In genomic region chr13:96836733-96837132, GRCh38 we compare ENCODE assay signal across 24 cellular contexts.
"Had no signal": no experiment of that assay in that cellular context is flagged by ENCODE, and none has a peak within 500 bp of the region (broad histone marks: within the 10 kb centered on the region; RNA-seq: fewer than 3 reads in every experiment).

No MANE protein-coding gene starts in this region.

- ATAC-seq: gastrocnemius medialis, heart right ventricle, left cardiac atrium, left lung, left ventricle myocardium superior had no signal

- H3K27me3 ChIP-seq: dorsolateral prefrontal cortex, esophagus squamous epithelium, gastrocnemius medialis, heart right ventricle, left lung had no signal

- FAIRE-seq: colon, endothelial cell of umbilical vein, islet of Langerhans, keratinocyte had no signal

- H3K36me3 ChIP-seq: esophagus squamous epithelium, gastrocnemius medialis, heart right ventricle, left lung had no signal

- H3K4me3 ChIP-seq: coronary artery, dorsolateral prefrontal cortex, esophagus squamous epithelium, gastrocnemius medialis, heart right ventricle, left lung, lung had no signal

- H3K9me3 ChIP-seq: esophagus squamous epithelium, gastrocnemius medialis had no signal

- DNase-seq: dermis blood vessel endothelial cell; dorsolateral prefrontal cortex; effector CD4-positive, alpha-beta T cell; effector memory CD4-positive, alpha-beta T cell; esophagus squamous epithelium; foreskin fibroblast; foreskin melanocyte; gastrocnemius medialis; glutamatergic neuron; head of caudate nucleus; heart right ventricle; hippocampal formation; left cardiac atrium; left lung; left ventricle myocardium superior; mammary epithelial cell; mesendoderm; midbrain had no signal

- H3K4me1 ChIP-seq: esophagus squamous epithelium, gastrocnemius medialis, heart right ventricle, left lung had no signal

- H3K27ac ChIP-seq: coronary artery, dorsolateral prefrontal cortex, esophagus squamous epithelium, gastrocnemius medialis, heart right ventricle, left lung had no signal
